ENCODE assay signal across 19 cellular contexts in genomic region chr10:35456175-35456574, GRCh38.
DNase-seq lines count a peak whose midpoint lies in the region; ATAC-seq and TF ChIP-seq lines count a peak whose summit lies in the region.
"Had no signal": no experiment of that assay in that cellular context is flagged by ENCODE, and none has a peak within 500 bp of the region (broad histone marks: within the 10 kb centered on the region; RNA-seq: fewer than 3 reads in every experiment).

No MANE protein-coding gene starts in this region.

- H3K4me3 Mint-ChIP-seq in endodermal cell (no peak overlapping the region), chondrocyte (ENCODE audit: unreplicated experiment) (no peak overlapping the region)
- no peak overlapping the region for H3K4me3 Mint-ChIP-seq in stimulated activated naive B cell treated with anti-CD40 and anti-IgM and Interleukin-4, amounts not matched to agents 10 μg/mL and 1 μg/mL and 100 μg/mL, for 72 hours
- H3K4me3 Mint-ChIP-seq: activated B cell treated with CpG ODN at 0.5 μM for 24 hours; activated naive CD4-positive, alpha-beta T cell treated with anti-CD3 and anti-CD28 coated beads, Interleukin-2, amount 50 U/mL, for 24 hours; B cell had no signal

- 96 to 100% methylated on average over 2 of the region's 2 CpGs for WGBS in endodermal cell (ENCODE audit: insufficient coverage in 1 of 2, insufficient read length in 1 of 2), 2 experiments

- no peak overlapping the region for H3K4me3 ChIP-seq in endodermal cell (ENCODE audit: low read length)

- no peaks in the 10 kb centered on the region for H3K27me3 ChIP-seq in endodermal cell (ENCODE audit: control insufficient read depth, insufficient read depth, low read length, poor library complexity, severe bottlenecking)

- H3K9me3 Mint-ChIP-seq in endodermal cell = no peaks in the 10 kb centered on the region
- no peaks in the 10 kb centered on the region for H3K9me3 Mint-ChIP-seq in stimulated activated naive B cell treated with anti-CD40 and anti-IgM and Interleukin-4, amounts not matched to agents 10 μg/mL and 1 μg/mL and 100 μg/mL, for 72 hours
- no peaks in the 10 kb centered on the region for H3K9me3 Mint-ChIP-seq in chondrocyte (ENCODE audit: low read depth)
- H3K9me3 Mint-ChIP-seq: activated B cell treated with CpG ODN at 0.5 μM for 24 hours; activated naive CD4-positive, alpha-beta T cell treated with anti-CD3 and anti-CD28 coated beads, Interleukin-2, amount 50 U/mL, for 24 hours had no signal

- DNase-seq in NCI-H2171 treated with DMSO at 0.1 percent for 48 hours (lab: John Stamatoyannopoulos, UW) (peak; percentile 28), NCI-H2171 (lab: John Stamatoyannopoulos, UW) (no peak), NCI-H748 treated with DMSO at 0.1 percent for 48 hours (lab: John Stamatoyannopoulos, UW) (peak; percentile 62), endodermal cell (no peak), chondrocyte (ENCODE audit: low spot score) (no peak)
- no peak for DNase-seq in stimulated activated naive B cell treated with anti-CD40 and anti-IgM and Interleukin-4, amounts not matched to agents 10 μg/mL and 1 μg/mL and 100 μg/mL, for 72 hours
- DNase-seq: activated B cell treated with CpG ODN at 0.5 μM for 24 hours; activated CD4-positive, alpha-beta T cell treated with anti-CD3 and anti-CD28 coated beads, Interleukin-2, amount 50 U/mL, for 4 hours; activated CD8-positive, alpha-beta memory T cell treated with anti-CD3 and anti-CD28 coated beads, Interleukin-2, amount 50 U/mL, for 4 hours; DMS79 treated with DMSO at 0.1 percent for 48 hours; mammary epithelial cell; NCI-H1092; NCI-H82; small intestine; stimulated activated CD4-positive, alpha-beta T cell treated with anti-CD3 and anti-CD28 coated beads, Interleukin-1b, Interleukin-23, amount 100 ng/mL, for 48 hours had no signal

- H3K36me3 ChIP-seq in endodermal cell (ENCODE audit: control insufficient read depth, insufficient read depth, low read length) = no peaks in the 10 kb centered on the region

- TF ChIP-seq CTCF in endodermal cell (conservative IDR thresholded peaks at IDR 0.05) (no peak), chondrocyte (IDR thresholded peaks at IDR 0.05) (no peak)

- H3K27me3 Mint-ChIP-seq in endodermal cell (ENCODE audit: insufficient read depth) (no peaks in the 10 kb centered on the region), chondrocyte (ENCODE audit: low read depth) (no peaks in the 10 kb centered on the region)
- H3K27me3 Mint-ChIP-seq in stimulated activated naive B cell treated with anti-CD40 and anti-IgM and Interleukin-4, amounts not matched to agents 10 μg/mL and 1 μg/mL and 100 μg/mL, for 72 hours = no peaks in the 10 kb centered on the region
- H3K27me3 Mint-ChIP-seq: activated B cell treated with CpG ODN at 0.5 μM for 24 hours; activated naive CD4-positive, alpha-beta T cell treated with anti-CD3 and anti-CD28 coated beads, Interleukin-2, amount 50 U/mL, for 24 hours; B cell had no signal

- peaks cover 20% of the 10 kb centered on the region for H3K4me1 Mint-ChIP-seq in endodermal cell
- peaks cover 45 to 69% of the 10 kb centered on the region in 2 donors for H3K4me1 Mint-ChIP-seq in stimulated activated naive B cell treated with anti-CD40 and anti-IgM and Interleukin-4, amounts not matched to agents 10 μg/mL and 1 μg/mL and 100 μg/mL, for 72 hours
- H3K4me1 Mint-ChIP-seq in chondrocyte (ENCODE audit: low read depth) = peaks cover 69% of the 10 kb centered on the region

- H3K27ac ChIP-seq in endodermal cell (ENCODE audit: low read depth, low read length) = peak overlapping the region; percentile 40

- H3K36me3 Mint-ChIP-seq in endodermal cell (ENCODE audit: low read depth) = no peaks in the 10 kb centered on the region
- H3K36me3 Mint-ChIP-seq in stimulated activated naive B cell treated with anti-CD40 and anti-IgM and Interleukin-4, amounts not matched to agents 10 μg/mL and 1 μg/mL and 100 μg/mL, for 72 hours = peaks cover 0 to 4% of the 10 kb centered on the region in 2 donors
- no peaks in the 10 kb centered on the region for H3K36me3 Mint-ChIP-seq in chondrocyte (ENCODE audit: low read depth)

- no peak for ATAC-seq in stimulated activated naive B cell treated with anti-CD40 and anti-IgM and Interleukin-4, amounts not matched to agents 10 μg/mL and 1 μg/mL and 100 μg/mL, for 72 hours (replicated peaks)
- no peak for ATAC-seq in HG03196 (IDR thresholded peaks at IDR 0.05; ENCODE audit: unreplicated experiment)
- ATAC-seq in GM18502 (IDR thresholded peaks at IDR 0.05; ENCODE audit: poor library complexity, unreplicated experiment) = no peak

- H3K27ac Mint-ChIP-seq in endodermal cell (no peak overlapping the region), chondrocyte (ENCODE audit: unreplicated experiment) (no peak overlapping the region)
- H3K27ac Mint-ChIP-seq in stimulated activated naive B cell treated with anti-CD40 and anti-IgM and Interleukin-4, amounts not matched to agents 10 μg/mL and 1 μg/mL and 100 μg/mL, for 72 hours = peak overlapping the region; percentile 14
- H3K27ac Mint-ChIP-seq: activated B cell treated with CpG ODN at 0.5 μM for 24 hours; activated naive CD4-positive, alpha-beta T cell treated with anti-CD3 and anti-CD28 coated beads, Interleukin-2, amount 50 U/mL, for 24 hours; B cell had no signal

- H3K9me3 ChIP-seq in endodermal cell (ENCODE audit: control insufficient read depth, low read length) = no peaks in the 10 kb centered on the region

- no peak overlapping the region for H3K9ac ChIP-seq in endodermal cell (ENCODE audit: extremely low read depth, low read length, poor library complexity, severe bottlenecking)

- peaks cover 12% of the 10 kb centered on the region for H3K4me1 ChIP-seq in endodermal cell (ENCODE audit: control insufficient read depth, insufficient read depth, low read length)

Comparison
In these comparisons a context has a peak if more than half of its experiments do, and no peak if none do; other contexts are left out.
1. DNase-seq: peak in NCI-H2171 treated with DMSO at 0.1 percent for 48 hours (single experiment) and NCI-H748 treated with DMSO at 0.1 percent for 48 hours (single experiment); none in NCI-H2171 (single experiment), endodermal cell (single experiment), stimulated activated naive B cell treated with anti-CD40 and anti-IgM and Interleukin-4, amounts not matched to agents 10 μg/mL and 1 μg/mL and 100 μg/mL, for 72 hours (single experiment) and chondrocyte (single experiment).